Comparison of ENCODE assay signal across 9 cellular contexts in the genomic region with DNA sequence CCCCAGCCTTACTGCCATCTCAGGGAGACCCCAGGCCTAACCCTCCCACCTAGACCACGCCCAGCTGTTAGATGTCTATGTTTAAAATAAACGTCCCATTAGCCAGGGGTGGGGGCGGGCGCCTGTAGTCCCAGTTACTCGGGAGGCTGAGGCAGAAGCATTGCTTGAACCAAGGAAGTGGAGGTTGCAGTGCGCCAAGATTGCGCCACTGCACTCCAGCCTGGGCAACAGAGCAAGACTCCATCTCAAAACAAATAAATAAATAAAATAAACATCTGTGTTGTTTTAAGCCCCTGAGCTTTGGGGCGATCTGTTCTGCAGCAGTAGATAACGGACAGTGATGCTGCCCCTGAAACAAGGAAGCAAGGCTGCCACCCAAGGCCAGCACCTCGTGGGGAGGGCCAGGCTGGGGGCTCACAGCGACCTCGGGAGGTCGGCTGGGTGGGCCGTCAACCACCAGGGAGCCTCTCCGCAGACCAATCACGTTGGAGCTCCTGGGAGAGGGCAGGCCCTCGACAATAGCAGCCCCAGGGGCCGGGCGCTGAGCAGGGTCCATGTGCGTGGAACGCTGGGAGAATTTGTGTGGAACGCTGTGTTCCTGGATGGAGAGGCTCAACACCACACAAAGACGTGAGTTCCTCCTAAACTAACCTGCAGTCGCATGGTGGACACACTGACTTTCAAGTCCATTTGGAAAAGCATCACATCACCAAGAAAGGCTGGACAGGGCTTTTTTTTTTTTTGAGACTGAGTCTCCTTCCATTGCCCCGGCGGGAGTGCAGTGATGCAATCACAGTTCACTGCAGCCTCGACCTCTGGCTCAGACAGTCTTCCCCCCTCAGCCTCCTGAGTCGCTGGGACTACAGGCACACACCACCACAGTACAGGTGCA. TPM values are rescaled to one million over a fixed set of nuclear protein-coding genes. Genes with fewer than 3 reads are reported as not detected.
DNase-seq lines count a peak whose midpoint lies in the region; ATAC-seq, FAIRE-seq and TF ChIP-seq lines count a peak whose summit lies in the region.
"Had no signal": no experiment of that assay in that cellular context is flagged by ENCODE, and none has a peak within 500 bp of the region (broad histone marks: within the 10 kb centered on the region; RNA-seq: fewer than 3 reads in every experiment).

No MANE protein-coding gene starts in this region.

- no peaks in the 10 kb centered on the region for H3K36me3 Mint-ChIP-seq in activated T-helper 2 cell treated with anti-CD3 and anti-CD28 coated beads, Interferon-gamma antibody, Interleukin-2, Interleukin-4, amounts not matched to agents 10 μg/mL and 5 μg/mL and 100 μg/mL, durations not matched to agents 14 hours and 24 hours and 36 hours (ENCODE audit: low read depth)

- CTCF ChIA-PET in A673 (lab: Charles Lee), result no interaction called here

- no peaks in the 10 kb centered on the region for H3K9me3 ChIP-seq in A673 (ENCODE audit: low read depth, low read length, poor library complexity, severe bottlenecking)
- no peaks in the 10 kb centered on the region for H3K9me3 ChIP-seq in muscle layer of colon (ENCODE audit: low read length)
- no peaks in the 10 kb centered on the region for H3K9me3 ChIP-seq in small intestine (ENCODE audit: control insufficient read depth, low read depth)

- POLR2A ChIA-PET in A673 (lab: Charles Lee; ENCODE audit: low non-redundant PET), result no interaction called here

- ATAC-seq in HG03025 (IDR thresholded peaks at IDR 0.05; ENCODE audit: low FRiP score, unreplicated experiment), result no peak

- H3K27me3 Mint-ChIP-seq in activated T-helper 2 cell treated with anti-CD3 and anti-CD28 coated beads, Interferon-gamma antibody, Interleukin-2, Interleukin-4, amounts not matched to agents 10 μg/mL and 5 μg/mL and 100 μg/mL, durations not matched to agents 14 hours and 24 hours and 36 hours (ENCODE audit: low read depth), result peaks cover 19% of the 10 kb centered on the region

- no peak for TF ChIP-seq CTCF in A673 (conservative IDR thresholded peaks at IDR 0.05; ENCODE audit: low read depth, low read length)

- BruUV-seq in A673 (replicated peaks; lab: Mats Ljungman, UMichigan), result no TSS peak

- no peaks in the 10 kb centered on the region for H3K9me3 Mint-ChIP-seq in activated T-helper 2 cell treated with anti-CD3 and anti-CD28 coated beads, Interferon-gamma antibody, Interleukin-2, Interleukin-4, amounts not matched to agents 10 μg/mL and 5 μg/mL and 100 μg/mL, durations not matched to agents 14 hours and 24 hours and 36 hours

- H3K4me1 Mint-ChIP-seq in activated T-helper 2 cell treated with anti-CD3 and anti-CD28 coated beads, Interferon-gamma antibody, Interleukin-2, Interleukin-4, amounts not matched to agents 10 μg/mL and 5 μg/mL and 100 μg/mL, durations not matched to agents 14 hours and 24 hours and 36 hours (ENCODE audit: low read depth), result peaks cover 1% of the 10 kb centered on the region

- 45 to 66% (median 53%) methylated on average over 28 of the region's 28 CpGs for WGBS in small intestine, 3 donors

- peak overlapping the region; percentile 51 for H3K4me3 Mint-ChIP-seq in activated T-helper 2 cell treated with anti-CD3 and anti-CD28 coated beads, Interferon-gamma antibody, Interleukin-2, Interleukin-4, amounts not matched to agents 10 μg/mL and 5 μg/mL and 100 μg/mL, durations not matched to agents 14 hours and 24 hours and 36 hours (ENCODE audit: low read depth)

- intact Hi-C loops in A673 (cut with micrococcal nuclease; ENCODE audit: unreplicated experiment), result no loop called here
- intact Hi-C loops in activated T-helper 2 cell treated with anti-CD3 and anti-CD28 coated beads, Interferon-gamma antibody, Interleukin-2, Interleukin-4, amounts not matched to agents 10 μg/mL and 5 μg/mL and 100 μg/mL, durations not matched to agents 14 hours and 24 hours and 36 hours (cut with micrococcal nuclease), result no loop called here

- no peak overlapping the region for H3K9ac ChIP-seq in muscle layer of colon (ENCODE audit: low read length)

- H3K4me3 ChIP-seq in A673 (ENCODE audit: low read depth, low read length, poor library complexity, severe bottlenecking), result no peak overlapping the region
- peak overlapping the region in 1 of 2 donors; percentile 55 for H3K4me3 ChIP-seq in muscle layer of colon (ENCODE audit: low read depth in 1 of 2, low read length in 2 of 2)
- H3K4me3 ChIP-seq in small intestine (ENCODE audit: low read depth in 1 of 2, low read length in 2 of 2), result no peak overlapping the region

- no peak overlapping the region for H3K27ac Mint-ChIP-seq in activated T-helper 2 cell treated with anti-CD3 and anti-CD28 coated beads, Interferon-gamma antibody, Interleukin-2, Interleukin-4, amounts not matched to agents 10 μg/mL and 5 μg/mL and 100 μg/mL, durations not matched to agents 14 hours and 24 hours and 36 hours

- H3K4me1 ChIP-seq in A673 (ENCODE audit: insufficient read depth, low read length, poor library complexity, severe bottlenecking) (peaks cover 5% of the 10 kb centered on the region), muscle layer of colon (ENCODE audit: insufficient read depth, low read length) (peaks cover 12% of the 10 kb centered on the region), small intestine (ENCODE audit: control insufficient read depth in 2 of 2, insufficient read depth in 1 of 2, low read depth in 1 of 2, low read length in 1 of 2) (peaks cover 0 to 3% of the 10 kb centered on the region in 2 donors)

- TF ChIP-seq POLR2A in H54 (IDR thresholded peaks at IDR 0.05; ENCODE audit: low read depth, low read length), result no peak

- peak overlapping the region; percentile 70 for H3K27ac ChIP-seq in A673 (ENCODE audit: low read depth, low read length, poor library complexity, severe bottlenecking)
- H3K27ac ChIP-seq in muscle layer of colon (ENCODE audit: low read depth, low read length), result peak overlapping the region; percentile 12
- no peak overlapping the region for H3K27ac ChIP-seq in small intestine (ENCODE audit: low read depth in 1 of 2, low read length in 1 of 2)

- FAIRE-seq in H54 (lab: Jason Lieb, UNC) (no peak), small intestine (lab: Jason Lieb, UNC) (no peak)

- no peaks in the 10 kb centered on the region for H3K27me3 ChIP-seq in A673 (replicated peaks; ENCODE audit: insufficient read depth, low read depth, low read length, poor library complexity)
- H3K27me3 ChIP-seq in muscle layer of colon (ENCODE audit: control insufficient read depth in 1 of 2, insufficient read depth in 2 of 2, low read length in 2 of 2), result no peaks in the 10 kb centered on the region
- H3K27me3 ChIP-seq in small intestine (ENCODE audit: control insufficient read depth in 2 of 2, insufficient read depth in 2 of 2, low read length in 2 of 2), result no peaks in the 10 kb centered on the region

- H3K36me3 ChIP-seq in A673 (ENCODE audit: insufficient read depth, low read length, poor library complexity, severe bottlenecking), result no peaks in the 10 kb centered on the region
- H3K36me3 ChIP-seq in muscle layer of colon (ENCODE audit: insufficient read depth, low read length), result no peaks in the 10 kb centered on the region
- peaks cover 2 to 4% of the 10 kb centered on the region in 2 donors for H3K36me3 ChIP-seq in small intestine (ENCODE audit: control insufficient read depth in 2 of 2, insufficient read depth in 2 of 2, low read length in 2 of 2)

- DNase-seq in A673 (ENCODE audit: low spot score) (no peak), H54 (ENCODE audit: insufficient read length, low spot score) (peak; percentile 61), NK-92 (lab: John Stamatoyannopoulos, UW; ENCODE audit: unreplicated experiment) (no peak), NOMO-1 treated with DMSO at 0.1 percent for 48 hours (lab: John Stamatoyannopoulos, UW; ENCODE audit: unreplicated experiment) (no peak), small intestine (no peak)
- no peak for DNase-seq in activated T-helper 2 cell treated with anti-CD3 and anti-CD28 coated beads, Interferon-gamma antibody, Interleukin-2, Interleukin-4, amounts not matched to agents 10 μg/mL and 5 μg/mL and 100 μg/mL, durations not matched to agents 14 hours and 24 hours and 36 hours (ENCODE audit: low spot score)

RNA-seq across cellular contexts. Expression of a gene that starts 1.0 kb away (rescaled TPM):
- 21.0 and 27.2 TPM in 2 replicates for total RNA-seq in A673 (2021)
- 10.3 and 11.5 TPM in 2 replicates for total RNA-seq in activated T-helper 2 cell treated with anti-CD3 and anti-CD28 coated beads, Interferon-gamma antibody, Interleukin-2, Interleukin-4, amounts not matched to agents 10 μg/mL and 5 μg/mL and 100 μg/mL, durations not matched to agents 14 hours and 24 hours and 36 hours
- 10 to 100 TPM in 1 of 3 donors, 1 to 10 TPM in 2; 3.8 to 13.8 (median 5.1) TPM for polyA plus RNA-seq in small intestine

RNA-seq across cellular contexts. Expression of a gene that starts 21.1 kb away (rescaled TPM):
- 0.21 and 0.37 TPM in 2 replicates for total RNA-seq in A673 (2021)
- total RNA-seq in activated T-helper 2 cell treated with anti-CD3 and anti-CD28 coated beads, Interferon-gamma antibody, Interleukin-2, Interleukin-4, amounts not matched to agents 10 μg/mL and 5 μg/mL and 100 μg/mL, durations not matched to agents 14 hours and 24 hours and 36 hours, result 0.18 and 0.27 TPM in 2 replicates
- under 1 TPM in 1 of 3 donors, not detected in 2; 0.25 TPM for polyA plus RNA-seq in small intestine

RNA-seq across cellular contexts. Expression of a gene that starts 27.5 kb away (rescaled TPM):
- not detected in 2 replicates for total RNA-seq in A673 (2021)
- not detected in 2 replicates for total RNA-seq in activated T-helper 2 cell treated with anti-CD3 and anti-CD28 coated beads, Interferon-gamma antibody, Interleukin-2, Interleukin-4, amounts not matched to agents 10 μg/mL and 5 μg/mL and 100 μg/mL, durations not matched to agents 14 hours and 24 hours and 36 hours
- not detected for polyA plus RNA-seq in small intestine
- total RNA-seq: epithelial cell of proximal tubule had no signal

RNA-seq across cellular contexts. Expression of a gene that starts 37.9 kb away (rescaled TPM):
- not detected in 2 replicates for total RNA-seq in A673 (2021)
- total RNA-seq in activated T-helper 2 cell treated with anti-CD3 and anti-CD28 coated beads, Interferon-gamma antibody, Interleukin-2, Interleukin-4, amounts not matched to agents 10 μg/mL and 5 μg/mL and 100 μg/mL, durations not matched to agents 14 hours and 24 hours and 36 hours, result 0.32 and 0.46 TPM in 2 replicates
- polyA plus RNA-seq in small intestine, result 10 to 100 TPM; 12.3 to 87.0 (median 82.7) TPM
- total RNA-seq: epithelial cell of proximal tubule had no signal

RNA-seq across cellular contexts. Expression of a gene that starts 51.8 kb away (rescaled TPM):
- 12.8 and 14.2 TPM in 2 replicates for total RNA-seq in A673 (2021)
- 12.4 and 13.6 TPM in 2 replicates for total RNA-seq in activated T-helper 2 cell treated with anti-CD3 and anti-CD28 coated beads, Interferon-gamma antibody, Interleukin-2, Interleukin-4, amounts not matched to agents 10 μg/mL and 5 μg/mL and 100 μg/mL, durations not matched to agents 14 hours and 24 hours and 36 hours
- 10 to 100 TPM in 1 of 3 donors, 1 to 10 TPM in 2; 8.4 to 10.4 (median 9.8) TPM for polyA plus RNA-seq in small intestine

Comparison
In these comparisons a context has a peak if more than half of its experiments do, and no peak if none do; other contexts are left out.
1. H3K27ac ChIP-seq: peak in A673 (single experiment) and muscle layer of colon (single experiment); none in small intestine (0 of 2).